ENCODE assay signal across 8 cellular contexts in the genomic region with DNA sequence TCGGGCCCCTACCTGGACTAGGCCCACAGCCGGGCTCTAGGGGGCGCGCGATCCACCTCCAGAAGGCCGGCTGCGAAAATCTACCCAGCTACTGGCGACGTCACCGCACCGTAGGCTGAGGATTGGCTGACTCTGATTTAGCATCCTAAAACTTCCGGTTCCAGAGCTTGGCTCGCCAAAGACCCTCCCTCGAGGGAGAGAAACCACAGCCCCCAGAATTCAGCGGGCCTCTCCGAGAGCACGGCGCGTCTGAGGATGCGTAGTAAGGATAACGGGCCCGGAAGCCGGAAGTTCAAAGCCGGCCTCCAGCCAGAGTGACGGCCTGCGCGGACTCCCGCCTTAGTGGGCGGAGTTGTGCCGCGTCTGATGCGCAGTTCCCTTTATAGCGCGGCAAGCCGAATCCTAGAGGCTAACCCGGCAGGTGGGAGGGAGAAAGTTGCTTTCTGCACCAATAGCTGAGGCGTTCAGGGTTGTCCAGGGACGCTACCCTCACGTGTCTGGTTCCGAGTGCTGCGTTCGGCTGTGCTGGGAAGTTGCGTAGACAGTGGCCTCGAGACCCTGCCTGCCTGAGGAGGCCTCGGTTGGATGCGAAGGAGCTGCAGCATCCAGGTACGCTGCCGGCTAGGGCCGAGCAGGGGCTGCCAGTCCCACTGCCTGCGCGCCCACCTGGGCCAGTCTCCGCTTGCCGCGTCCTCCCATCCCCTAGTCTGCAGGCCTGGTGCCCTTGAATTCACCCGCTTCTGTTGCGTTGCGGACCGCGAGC. TPM values are rescaled to one million over a fixed set of nuclear protein-coding genes. Genes with fewer than 3 reads are reported as not detected.
DNase-seq lines count a peak whose midpoint lies in the region; ATAC-seq and TF ChIP-seq lines count a peak whose summit lies in the region.

Gene COX14, plus strand, starts transcription at position 544 of the 763 bp plus-strand sequence. CDS start 7,808 bp downstream, outside the sequence.

- H2BK120ac ChIP-seq in trophoblast cell (ENCODE audit: insufficient read depth, low read length, poor library complexity), result no peak within 1 kb of the TSS

- peak within 1 kb of the TSS; percentile 92 for H3K4me2 ChIP-seq in trophoblast cell (ENCODE audit: low read length)

- H3K9ac ChIP-seq in adipocyte (ENCODE audit: low read length) (peak within 1 kb of the TSS; percentile 89), trophoblast cell (ENCODE audit: low read length) (peak within 1 kb of the TSS; percentile 77)

- DNase-seq in NCI-H1417 (lab: John Stamatoyannopoulos, UW) (peak; percentile 100), SW480 (ENCODE audit: low spot score) (peak; percentile 99), adipocyte (ENCODE audit: low read depth) (peak; percentile 100), cardiac muscle cell (ENCODE audit: low read depth in 1 of 2, low spot score in 1 of 2) (peak; percentile 100), trophoblast cell (peak; percentile 100), type B pancreatic cell (ENCODE audit: extremely low spot score, unreplicated experiment) (peak; percentile 99)

- no peaks in the 10 kb centered on the region for H3K9me3 ChIP-seq in adipocyte (ENCODE audit: control insufficient read depth, low read length)
- no peaks in the 10 kb centered on the region for H3K9me3 ChIP-seq in cardiac muscle cell (ENCODE audit: low read depth)
- no peaks in the 10 kb centered on the region for H3K9me3 ChIP-seq in trophoblast cell (ENCODE audit: insufficient read depth, low read depth, low read length)

- H3K18ac ChIP-seq in trophoblast cell (ENCODE audit: low read length), result peak within 1 kb of the TSS; percentile 10

- peak within 1 kb of the TSS; percentile 27 for H2AFZ ChIP-seq in trophoblast cell (ENCODE audit: insufficient read depth, low read length, poor library complexity)

- TF ChIP-seq CTCF in GM12872 (IDR thresholded peaks at IDR 0.05; ENCODE audit: insufficient read depth, low read depth, low read length) (peak; percentile 86), cardiac muscle cell (IDR thresholded peaks at IDR 0.05; ENCODE audit: low read depth, low read length) (peak; percentile 98), type B pancreatic cell (conservative IDR thresholded peaks at IDR 0.05) (peak; percentile 95)

- H4K12ac ChIP-seq in trophoblast cell (ENCODE audit: low read depth, low read length), result peak within 1 kb of the TSS; percentile 55

- H2BK12ac ChIP-seq in trophoblast cell (ENCODE audit: low read length), result no peak within 1 kb of the TSS

- H3K9me3 Mint-ChIP-seq in type B pancreatic cell, result no peaks in the 10 kb centered on the region

- H3K4me1 Mint-ChIP-seq in type B pancreatic cell (ENCODE audit: unreplicated experiment), result peaks cover 37% of the 10 kb centered on the region

- no CpG with 5 or more reads among the region's 59 CpGs for WGBS in trophoblast cell (ENCODE audit: extremely low coverage, insufficient coverage, insufficient read length)

- H3K27me3 Mint-ChIP-seq in type B pancreatic cell, result no peaks in the 10 kb centered on the region

- peaks cover 32% of the 10 kb centered on the region for H3K36me3 ChIP-seq in adipocyte (ENCODE audit: control insufficient read depth, insufficient read depth, low read length, severe bottlenecking)
- no peaks in the 10 kb centered on the region for H3K36me3 ChIP-seq in cardiac muscle cell
- H3K36me3 ChIP-seq in trophoblast cell (ENCODE audit: control insufficient read depth in 1 of 2, insufficient read depth in 2 of 2, low read length in 2 of 2), result peaks cover 0 to 2% of the 10 kb centered on the region in 2 experiments

- peaks cover 8% of the 10 kb centered on the region for H3K36me3 Mint-ChIP-seq in type B pancreatic cell

- peak within 1 kb of the TSS; percentile 36 for H2AK5ac ChIP-seq in trophoblast cell (ENCODE audit: low read length)

- peak within 1 kb of the TSS; percentile 33 for H4K91ac ChIP-seq in trophoblast cell (ENCODE audit: low read depth, low read length)

- no peak within 1 kb of the TSS for H3K4ac ChIP-seq in trophoblast cell (ENCODE audit: low read depth, low read length)

- H3K4me3 ChIP-seq in adipocyte (ENCODE audit: low read length) (peak within 1 kb of the TSS; percentile 85), cardiac muscle cell (peak within 1 kb of the TSS; percentile 78), trophoblast cell (ENCODE audit: low read depth, low read length) (peak within 1 kb of the TSS; percentile 98)

- peaks cover 5% of the 10 kb centered on the region for H3K79me1 ChIP-seq in trophoblast cell (ENCODE audit: low read length)

- peak; percentile 80 for ATAC-seq in HG02759 (IDR thresholded peaks at IDR 0.05; ENCODE audit: unreplicated experiment)

- peak within 1 kb of the TSS; percentile 60 for H3K14ac ChIP-seq in trophoblast cell (ENCODE audit: low read length)

- peak within 1 kb of the TSS; percentile 100 for H3K27ac Mint-ChIP-seq in type B pancreatic cell

- H3K4me1 ChIP-seq in adipocyte (ENCODE audit: control insufficient read depth, insufficient read depth, low read length) (peaks cover 44% of the 10 kb centered on the region), cardiac muscle cell (ENCODE audit: low read depth) (peaks cover 34% of the 10 kb centered on the region), trophoblast cell (ENCODE audit: control insufficient read depth in 1 of 2, insufficient read depth in 2 of 2, low read length in 2 of 2) (peaks cover 12 to 14% of the 10 kb centered on the region in 2 experiments)

- peak within 1 kb of the TSS; percentile 97 for H3K27ac ChIP-seq in cardiac muscle cell
- H3K27ac ChIP-seq in trophoblast cell (ENCODE audit: low read depth, low read length), result peak within 1 kb of the TSS; percentile 58

- H3K4me3 Mint-ChIP-seq in type B pancreatic cell, result peak within 1 kb of the TSS; percentile 100

- H4K8ac ChIP-seq in trophoblast cell (ENCODE audit: low read depth, low read length), result peak within 1 kb of the TSS; percentile 78

- H3K27me3 ChIP-seq in adipocyte (replicated peaks; ENCODE audit: control insufficient read depth, insufficient read depth, low read length), result no peaks in the 10 kb centered on the region
- no peaks in the 10 kb centered on the region for H3K27me3 ChIP-seq in cardiac muscle cell
- H3K27me3 ChIP-seq in trophoblast cell (ENCODE audit: insufficient read depth, low read length), result no peaks in the 10 kb centered on the region

- peak within 1 kb of the TSS; percentile 22 for H3K23ac ChIP-seq in trophoblast cell (ENCODE audit: low read length)

- H3K79me2 ChIP-seq in trophoblast cell (ENCODE audit: control insufficient read depth, insufficient read depth, low read length, poor library complexity), result no peaks in the 10 kb centered on the region

- no peak within 1 kb of the TSS for H2BK5ac ChIP-seq in trophoblast cell (ENCODE audit: low read depth, low read length, poor library complexity)

RNA-seq across cellular contexts. Expression of gene COX14, which starts in this region (rescaled TPM):
- total RNA-seq in cardiac muscle cell (43.9 and 105 TPM in 2 replicates), type B pancreatic cell (ENCODE audit: low replicate concordance) (42.6 and 55.2 TPM in 2 replicates)
- polyA plus RNA-seq in cardiac muscle cell, result 234 and 265 TPM in 2 replicates
- polyA plus RNA-seq in trophoblast cell (2013), result 66.2 and 68.0 TPM in 2 replicates

Comparison
In these comparisons a context has a peak if more than half of its experiments do, and no peak if none do; other contexts are left out.
1. Peak in every context shown above with its lines: DNase-seq, ATAC-seq, H3K4me3 ChIP-seq and H3K27ac ChIP-seq.